Comparison of ENCODE assay signal across 18 cellular contexts in the genomic region with DNA sequence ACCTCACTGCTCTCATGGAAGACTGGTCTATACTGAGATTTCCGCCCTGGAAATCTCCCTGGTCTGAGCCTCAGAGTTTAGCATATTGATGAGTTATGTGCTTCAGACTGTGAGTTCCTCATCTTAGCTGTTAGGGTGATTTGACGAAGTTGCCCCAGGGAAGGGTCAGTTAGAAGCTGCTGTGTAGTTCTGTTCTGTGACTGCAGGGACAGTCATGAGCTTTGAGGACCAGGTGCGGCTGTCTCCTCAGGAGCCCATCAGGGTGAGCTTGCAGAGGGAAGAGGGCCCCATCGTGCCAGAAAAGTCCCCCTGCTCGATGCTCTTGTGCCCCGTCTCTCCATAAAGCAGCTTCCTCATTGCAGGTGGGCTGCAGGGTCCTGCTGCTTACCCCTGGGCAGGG. TPM values are rescaled to one million over a fixed set of nuclear protein-coding genes. Genes with fewer than 3 reads are reported as not detected.
DNase-seq lines count a peak whose midpoint lies in the region; ATAC-seq and TF ChIP-seq lines count a peak whose summit lies in the region.
"Had no signal": no experiment of that assay in that cellular context is flagged by ENCODE, and none has a peak within 500 bp of the region (broad histone marks: within the 10 kb centered on the region; RNA-seq: fewer than 3 reads in every experiment).

No MANE protein-coding gene starts in this region.

- no peak overlapping the region for H3K4me3 Mint-ChIP-seq in effector memory CD8-positive, alpha-beta T cell
- no peak overlapping the region for H3K4me3 Mint-ChIP-seq in neural progenitor cell
- H3K4me3 Mint-ChIP-seq: naive thymus-derived CD8-positive, alpha-beta T cell; T-helper 2 cell treated with Interferon-gamma antibody and Interleukin-4, amounts not matched to agents 5 μg/mL and 100 μg/mL, for 36 hours had no signal

- H3F3A ChIP-seq in neural progenitor cell (ENCODE audit: low read depth), result peaks cover 9% of the 10 kb centered on the region

- H3K4me1 Mint-ChIP-seq in effector memory CD8-positive, alpha-beta T cell (ENCODE audit: low read depth in 2 of 2), result peaks cover 16 to 30% of the 10 kb centered on the region in 2 donors
- H3K4me1 Mint-ChIP-seq in neural progenitor cell, result peaks cover 5% of the 10 kb centered on the region

- peaks cover 66% of the 10 kb centered on the region for H3K36me3 Mint-ChIP-seq in effector memory CD8-positive, alpha-beta T cell (ENCODE audit: insufficient read depth)
- H3K36me3 Mint-ChIP-seq in neural progenitor cell, result peaks cover 21% of the 10 kb centered on the region

- DNase-seq in ELF-1 (ENCODE audit: low read depth, low spot score) (peak; percentile 33), neural progenitor cell (ENCODE audit: low spot score) (peak; percentile 42), cortex of kidney (lab: John Stamatoyannopoulos, UW) (no peak)
- DNase-seq in effector memory CD8-positive, alpha-beta T cell, result no peak
- no peak for DNase-seq in activated effector memory CD4-positive, alpha-beta T cell treated with Interleukin-2 at 50 U/mL for 16 hours
- DNase-seq: activated naive CD4-positive, alpha-beta T cell treated with anti-CD3 and anti-CD28 coated beads, Interleukin-2, amount 50 U/mL, for 16 hours; lower lobe of right lung; naive thymus-derived CD8-positive, alpha-beta T cell; NCI-H446 treated with DMSO at 0.1 percent for 48 hours; SIG-M5 had no signal

- H3K27me3 ChIP-seq in KMS-11 (ENCODE audit: insufficient read depth, low read depth), result no peaks in the 10 kb centered on the region
- H3K27me3 ChIP-seq in neural progenitor cell, result no peaks in the 10 kb centered on the region

- H3K27me3 Mint-ChIP-seq in effector memory CD8-positive, alpha-beta T cell, result no peaks in the 10 kb centered on the region
- no peaks in the 10 kb centered on the region for H3K27me3 Mint-ChIP-seq in neural progenitor cell (ENCODE audit: insufficient read depth, low read depth)
- H3K27me3 Mint-ChIP-seq: naive thymus-derived CD8-positive, alpha-beta T cell had no signal

- no peaks in the 10 kb centered on the region for H3K36me3 ChIP-seq in KMS-11 (ENCODE audit: insufficient read depth)
- no peaks in the 10 kb centered on the region for H3K36me3 ChIP-seq in neural progenitor cell

- no peaks in the 10 kb centered on the region for H3K79me2 ChIP-seq in KMS-11 (ENCODE audit: insufficient read depth, low read depth)
- peaks cover 19% of the 10 kb centered on the region for H3K79me2 ChIP-seq in neural progenitor cell (ENCODE audit: low read depth)

- H2AFZ ChIP-seq in KMS-11 (ENCODE audit: low read depth), result no peak overlapping the region
- no peak overlapping the region for H2AFZ ChIP-seq in neural progenitor cell (replicated peaks)

- ATAC-seq in effector memory CD8-positive, alpha-beta T cell (replicated peaks), result no peak
- ATAC-seq in HG03520 (IDR thresholded peaks at IDR 0.05; ENCODE audit: unreplicated experiment) (no peak), HG03432 (IDR thresholded peaks at IDR 0.05; ENCODE audit: unreplicated experiment) (no peak)
- ATAC-seq: naive thymus-derived CD8-positive, alpha-beta T cell had no signal

- H3K4me2 ChIP-seq in KMS-11 (no peak overlapping the region), neural progenitor cell (no peak overlapping the region)

- H3K4me3 ChIP-seq in KMS-11 (IDR thresholded peaks at IDR 0.05; ENCODE audit: insufficient read depth, low read depth, low read length) (no peak overlapping the region), neural progenitor cell (no peak overlapping the region)
- H3K4me3 ChIP-seq: lower lobe of right lung had no signal

- H3K27ac ChIP-seq in KMS-11, result no peak overlapping the region
- no peak overlapping the region for H3K27ac ChIP-seq in neural progenitor cell
- H3K27ac ChIP-seq: lower lobe of right lung had no signal

- H3K9me3 ChIP-seq in neural progenitor cell (ENCODE audit: low read depth), result no peaks in the 10 kb centered on the region
- H3K9me3 ChIP-seq: lower lobe of right lung had no signal

- H3K9ac ChIP-seq in KMS-11, result no peak overlapping the region
- H3K9ac ChIP-seq in neural progenitor cell, result no peak overlapping the region

- H3K9me3 Mint-ChIP-seq in effector memory CD8-positive, alpha-beta T cell, result no peaks in the 10 kb centered on the region
- H3K9me3 Mint-ChIP-seq in neural progenitor cell, result no peaks in the 10 kb centered on the region
- H3K9me3 Mint-ChIP-seq: naive thymus-derived CD8-positive, alpha-beta T cell; T-helper 2 cell treated with Interferon-gamma antibody and Interleukin-4, amounts not matched to agents 5 μg/mL and 100 μg/mL, for 36 hours had no signal

- TF ChIP-seq CTCF in KMS-11 (conservative IDR thresholded peaks at IDR 0.05; ENCODE audit: low read depth, low read length) (peak; percentile 36; the same call in 1 of the 2 replicates), neural progenitor cell (IDR thresholded peaks at IDR 0.05) (peak; percentile 33)

- H4K20me1 ChIP-seq in KMS-11 (ENCODE audit: insufficient read depth), result 0 out of 2 replicates have a peak, but pooled peaks cover 4% of the 10 kb centered on the region
- peaks cover 61% of the 10 kb centered on the region for H4K20me1 ChIP-seq in neural progenitor cell (ENCODE audit: low read depth)

- H3K4me1 ChIP-seq in KMS-11 (ENCODE audit: low read depth, poor library complexity, severe bottlenecking) (no peaks in the 10 kb centered on the region), neural progenitor cell (no peaks in the 10 kb centered on the region)
- H3K4me1 ChIP-seq: lower lobe of right lung had no signal

- peak overlapping the region; percentile 23 to 62 for H3K27ac Mint-ChIP-seq in effector memory CD8-positive, alpha-beta T cell
- no peak overlapping the region for H3K27ac Mint-ChIP-seq in neural progenitor cell
- H3K27ac Mint-ChIP-seq: T-helper 2 cell treated with Interferon-gamma antibody and Interleukin-4, amounts not matched to agents 5 μg/mL and 100 μg/mL, for 36 hours had no signal

RNA-seq across cellular contexts. Expression of gene IL17C, which starts 28.3 kb away (rescaled TPM):
- total RNA-seq in neural progenitor cell (ENCODE audit: low replicate concordance), result not detected in 2 replicates
- total RNA-seq: frontal cortex, LHCN-M2, lower lobe of right lung, renal cortical epithelial cell, subcutaneous adipose tissue had no signal

RNA-seq across cellular contexts. Expression of gene ZC3H18, which starts 39.9 kb away (rescaled TPM):
- total RNA-seq in neural progenitor cell (ENCODE audit: low replicate concordance), result 24.2 and 38.6 TPM in 2 replicates

RNA-seq across cellular contexts. Expression of gene CYBA, which starts 40.8 kb away (rescaled TPM):
- 29.9 and 101 TPM in 2 replicates for total RNA-seq in neural progenitor cell (ENCODE audit: low replicate concordance)

RNA-seq across cellular contexts. Expression of gene MVD, which starts 52.8 kb away (rescaled TPM):
- total RNA-seq in neural progenitor cell (ENCODE audit: low replicate concordance), result 12.7 and 53.7 TPM in 2 replicates

Comparison
In these comparisons a context has a peak if more than half of its experiments do, and no peak if none do; other contexts are left out.
1. DNase-seq: peak in ELF-1 (single experiment) and neural progenitor cell (single experiment); none in effector memory CD8-positive, alpha-beta T cell (0 of 3), activated effector memory CD4-positive, alpha-beta T cell treated with Interleukin-2 at 50 U/mL for 16 hours (single experiment) and cortex of kidney (single experiment).